ENCODE assay signal across 8 cellular contexts in genomic region chr5:150412319-150413175, GRCh38. TPM values are rescaled to one million over a fixed set of nuclear protein-coding genes. Genes with fewer than 3 reads are reported as not detected.
DNase-seq lines count a peak whose midpoint lies in the region; ATAC-seq, FAIRE-seq and TF ChIP-seq lines count a peak whose summit lies in the region.

Gene CD74, minus strand, starts transcription at chr5:150412910. Its CDS starts 161 bp downstream, at chr5:150412749.

- FAIRE-seq in urothelium cell line (lab: Jason Lieb, UNC), result no peak

- no peaks in the 10 kb centered on the region for H3K9me3 ChIP-seq in transverse colon

- no peak for TF ChIP-seq EP300 in transverse colon (IDR thresholded peaks at IDR 0.05; ENCODE audit: low read depth)

- peak within 1 kb of the TSS; percentile 87 to 89 (median 87) for H3K27ac ChIP-seq in transverse colon

- H3K36me3 ChIP-seq in transverse colon, result no peaks in the 10 kb centered on the region

- H3K4me3 ChIP-seq in transverse colon, result peak within 1 kb of the TSS; percentile 26 to 64 (median 42)

- 9 to 20% methylated on average over 1 to 19 of the region's 20 CpGs for WGBS in transverse colon (ENCODE audit: low coverage in 1 of 2), 2 donors

- DNase-seq in SIG-M5 (lab: John Stamatoyannopoulos, UW) (peak; percentile 54), Right ventricle myocardium superior (peak; percentile 87), posterior cingulate gyrus (peak in 9 of 10 donors; percentile 45 to 94 (median 69)), transverse colon (peak; percentile 92), urothelium cell line (ENCODE audit: low spot score) (no peak)
- DNase-seq in activated naive CD4-positive, alpha-beta T cell (lab: John Stamatoyannopoulos, UW), result peak; percentile 60 to 85 (median 71)

- in situ Hi-C loops in transverse colon (cut with MboI; ENCODE audit: low pct_ligation_motif_present in 1 of 4, low pct_unique_long_range_greater_than_20kb in 1 of 4, low sequenced_read_pairs in 3 of 4), result no loop called here

- intact Hi-C loops in Right ventricle myocardium superior (cut with DNase I) (no loop called here), posterior cingulate gyrus (cut with DNase I) (no loop called here), transverse colon (cut with DNase I; ENCODE audit: low total_unique reads) (no loop called here)

- H3K27me3 ChIP-seq in transverse colon, result no peaks in the 10 kb centered on the region

- H3K4me1 ChIP-seq in transverse colon, result peaks cover 14 to 29% (median 16%) of the 10 kb centered on the region in 4 donors

- no peak for TF ChIP-seq CTCF in transverse colon (IDR thresholded peaks at IDR 0.05)

- ATAC-seq in GM18858 (IDR thresholded peaks at IDR 0.05; ENCODE audit: unreplicated experiment) (peak; percentile 63), HG03060 (IDR thresholded peaks at IDR 0.05; ENCODE audit: low read depth, unreplicated experiment) (peak; percentile 50), Right ventricle myocardium superior (ENCODE audit: poor library complexity) (peak; percentile 61)

- TF ChIP-seq POLR2A in transverse colon (IDR thresholded peaks at IDR 0.05), result peak; percentile 79

RNA-seq across cellular contexts. Expression of gene CD74, which starts in this region (rescaled TPM):
- total RNA-seq in Right ventricle myocardium superior, result 263 TPM
- total RNA-seq in transverse colon, result 100 to 1,000 TPM in 3 of 4 donors, 10 to 100 TPM in 1; 54.3 to 451 (median 259) TPM
